In the genomic region with DNA sequence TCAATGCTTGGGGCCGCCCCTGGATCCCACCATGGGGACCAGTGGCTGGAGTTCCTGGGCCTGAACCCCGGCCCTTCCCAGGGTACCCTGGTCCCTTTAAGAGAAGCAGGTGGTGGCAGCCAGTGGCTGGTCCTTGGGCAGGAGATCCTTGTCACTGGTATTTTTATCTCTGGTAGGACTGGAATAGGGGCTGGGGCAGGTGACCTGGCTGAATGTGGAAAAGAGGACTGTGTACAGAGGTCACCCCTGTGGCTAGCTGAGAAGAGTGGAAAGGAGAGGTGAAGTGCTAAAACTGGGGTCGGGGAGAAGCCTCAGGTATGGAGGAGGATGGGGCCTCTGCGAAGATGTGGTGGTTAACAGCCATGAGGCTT, we compare ENCODE assay signal across 18 cellular contexts.
"Had no signal": no experiment of that assay in that cellular context is flagged by ENCODE, and none has a peak within 500 bp of the region (broad histone marks: within the 10 kb centered on the region; RNA-seq: fewer than 3 reads in every experiment).

No MANE protein-coding gene starts in this region.

- H3K4me1 ChIP-seq: breast epithelium, testis, upper lobe of left lung had no signal

- H3K36me3 ChIP-seq: breast epithelium, colonic mucosa had no signal

- H3K4me3 ChIP-seq: breast epithelium, colonic mucosa, dorsolateral prefrontal cortex, heart left ventricle, right lobe of liver, testis, upper lobe of left lung had no signal

- H3K27me3 ChIP-seq: breast epithelium, colonic mucosa, dorsolateral prefrontal cortex, heart left ventricle, neutrophil, right lobe of liver, testis, upper lobe of left lung had no signal

- H3K9me3 ChIP-seq: breast epithelium, colonic mucosa, heart left ventricle, neutrophil, right lobe of liver, testis, upper lobe of left lung had no signal

- ATAC-seq: T-helper 17 cell had no signal

- H3K27ac ChIP-seq: breast epithelium, colonic mucosa, dorsolateral prefrontal cortex, heart left ventricle, neutrophil, right lobe of liver, testis, upper lobe of left lung had no signal

- DNase-seq: activated B cell treated with CpG ODN at 0.5 μM for 24 hours; activated CD4-positive, alpha-beta T cell treated with anti-CD3 and anti-CD28 coated beads for 4 hours; activated CD8-positive, alpha-beta memory T cell treated with anti-CD3 and anti-CD28 coated beads, Interleukin-2, amount 50 U/mL, for 48 hours; activated naive CD4-positive, alpha-beta T cell treated with Interleukin-2 at 50 U/mL for 16 hours; activated naive CD8-positive, alpha-beta T cell treated with anti-CD3 and anti-CD28 coated beads for 36 hours; activated T-cell treated with anti-CD3 and anti-CD28 coated beads, Interleukin-2, amount 50 U/mL, for 4 hours; effector memory CD8-positive, alpha-beta T cell; natural killer cell; right lobe of liver; stimulated activated naive CD4-positive, alpha-beta T cell; T-helper 17 cell had no signal
